7 cellular contexts compared by ENCODE assay signal in genomic region chr3:142225885-142226215, GRCh38. TPM values are rescaled to one million over a fixed set of nuclear protein-coding genes. Genes with fewer than 3 reads are reported as not detected.
DNase-seq lines count a peak whose midpoint lies in the region; ATAC-seq and TF ChIP-seq lines count a peak whose summit lies in the region.

No MANE protein-coding gene starts in this region.

- no peak for TF ChIP-seq EP300 in stomach (IDR thresholded peaks at IDR 0.05)

- no peak overlapping the region for H2BK12ac ChIP-seq in H9 (ENCODE audit: insufficient read length, low read depth, low read length)

- H4K8ac ChIP-seq in H9 (replicated peaks; ENCODE audit: insufficient read length, low read depth, low read length): no peak overlapping the region

- H3K4me1 ChIP-seq in H9 (ENCODE audit: insufficient read depth, low read length) (no peaks in the 10 kb centered on the region), stomach (peaks cover 0 to 39% (median 24%) of the 10 kb centered on the region in 4 donors)

- H3K79me2 ChIP-seq in H9 (ENCODE audit: insufficient read depth, low read length): no peaks in the 10 kb centered on the region

- DNase-seq in H9: no peak
- no peak for DNase-seq in WERI-Rb-1
- no peak for DNase-seq in stomach

- no peak overlapping the region for H4K91ac ChIP-seq in H9 (ENCODE audit: insufficient read length, low read depth, low read length)

- peaks cover 10 to 12% of the 10 kb centered on the region in 2 experiments for H3K4me1 Mint-ChIP-seq in H9

- H3K4ac ChIP-seq in H9 (ENCODE audit: low read depth, low read length): no peak overlapping the region

- no peaks in the 10 kb centered on the region for H3K9me3 ChIP-seq in H9 (ENCODE audit: control insufficient read depth, low read depth, low read length)
- peaks cover 7% of the 10 kb centered on the region for H3K9me3 ChIP-seq in WERI-Rb-1 (ENCODE audit: severe bottlenecking)
- no peaks in the 10 kb centered on the region for H3K9me3 ChIP-seq in stomach

- no peak overlapping the region for H3K9ac ChIP-seq in H9 (ENCODE audit: extremely low read depth, insufficient read length, low read length)

- H3K4me2 ChIP-seq in H9 (ENCODE audit: insufficient read depth, insufficient read length, low read length): peak overlapping the region; percentile 20

- H3K18ac ChIP-seq in H9 (ENCODE audit: insufficient read length, low read depth, low read length): no peak overlapping the region

- H2AK5ac ChIP-seq in H9 (ENCODE audit: insufficient read length, low read length): no peak overlapping the region

- ATAC-seq in GM19467 (IDR thresholded peaks at IDR 0.05; ENCODE audit: unreplicated experiment): no peak
- no peak for ATAC-seq in GM19452 (IDR thresholded peaks at IDR 0.05; ENCODE audit: unreplicated experiment)
- no peak for ATAC-seq in GM19463 (IDR thresholded peaks at IDR 0.05; ENCODE audit: unreplicated experiment)

- no peak for TF ChIP-seq POLR2A in stomach (IDR thresholded peaks at IDR 0.05)

- no peak overlapping the region for H2BK5ac ChIP-seq in H9 (ENCODE audit: insufficient read length, low read length)

- H2BK15ac ChIP-seq in H9 (ENCODE audit: low read depth, low read length): no peak overlapping the region

- no peak overlapping the region for H2BK120ac ChIP-seq in H9 (ENCODE audit: low read depth, low read length, poor library complexity, severe bottlenecking)

- H2AFZ ChIP-seq in H9 (ENCODE audit: low read length): no peak overlapping the region

- H3K23me2 ChIP-seq in H9 (ENCODE audit: insufficient read length, low read depth, low read length, poor library complexity, severe bottlenecking): peaks cover 6% of the 10 kb centered on the region

- H3K36me3 Mint-ChIP-seq in H9 (ENCODE audit: insufficient read depth in 1 of 3, low read depth in 3 of 3): no peaks in the 10 kb centered on the region

- H3K4me3 Mint-ChIP-seq in H9: peak overlapping the region; percentile 84 to 85

- H3K9me3 Mint-ChIP-seq in H9: no peaks in the 10 kb centered on the region

- H3K79me1 ChIP-seq in H9 (ENCODE audit: insufficient read depth, low read depth, low read length, poor library complexity, severe bottlenecking): no peaks in the 10 kb centered on the region

- H3K27ac ChIP-seq in H9 (ENCODE audit: insufficient read length, low read depth, low read length) (no peak overlapping the region), WERI-Rb-1 (peak overlapping the region; percentile 91), stomach (peak overlapping the region; percentile 91 to 96 (median 94))

- H2BK20ac ChIP-seq in H9 (ENCODE audit: low read depth, low read length, poor library complexity, severe bottlenecking): no peak overlapping the region

- no peaks in the 10 kb centered on the region for H3K27me3 ChIP-seq in H9 (ENCODE audit: insufficient read depth, low read length)
- no peaks in the 10 kb centered on the region for H3K27me3 ChIP-seq in WERI-Rb-1 (ENCODE audit: insufficient read depth, low read depth, severe bottlenecking)
- H3K27me3 ChIP-seq in stomach: no peaks in the 10 kb centered on the region

- no peak overlapping the region for H3K56ac ChIP-seq in H9 (ENCODE audit: insufficient read length, low read depth, low read length)

- no peak overlapping the region for H3T11ph ChIP-seq in H9 (ENCODE audit: low read length)

- H3K14ac ChIP-seq in H9 (ENCODE audit: insufficient read depth, low read length): no peak overlapping the region; the same call in 1 of the 2 replicates

- H3K4me3 ChIP-seq in WERI-Rb-1 (ENCODE audit: low read depth, low read length): peak overlapping the region; percentile 86; the same call in 1 of the 2 replicates
- peak overlapping the region; percentile 69 for H3K4me3 ChIP-seq in iPS-11a (ENCODE audit: low read depth, low read length)
- peak overlapping the region; percentile 57 to 95 (median 75) for H3K4me3 ChIP-seq in stomach

- TF ChIP-seq CTCF in H9 (conservative IDR thresholded peaks at IDR 0.05) (no peak), WERI-Rb-1 (IDR thresholded peaks at IDR 0.05; ENCODE audit: low read depth, low read length) (no peak), stomach (IDR thresholded peaks at IDR 0.05) (no peak)

- no peak overlapping the region for H4K5ac ChIP-seq in H9 (ENCODE audit: insufficient read length, low read depth, low read length)

- WGBS in H9 (ENCODE audit: extremely low coverage, insufficient read length, low lambda C conversion rate): no CpG with 5 or more reads among the region's 17 CpGs
- WGBS in stomach, 5 donors: 55 to 73% (median 63%) methylated on average over 17 of the region's 17 CpGs

- no peak overlapping the region for H3K23ac ChIP-seq in H9 (ENCODE audit: insufficient read length, low read depth, low read length)

- H4K20me1 ChIP-seq in H9 (ENCODE audit: control insufficient read depth, insufficient read depth, insufficient read length): no peaks in the 10 kb centered on the region

- peak overlapping the region in 2 of 3 experiments; percentile 74 to 89; a peak in 2 of 7 replicates for H3K27ac Mint-ChIP-seq in H9

- intact Hi-C loops in stomach (cut with DNase I; ENCODE audit: low total_unique reads): no loop called here

- no peaks in the 10 kb centered on the region for H3K27me3 Mint-ChIP-seq in H9 (ENCODE audit: low read depth)

- H3K36me3 ChIP-seq in WERI-Rb-1: no peaks in the 10 kb centered on the region; the same call in 1 of the 2 replicates
- H3K36me3 ChIP-seq in stomach: no peaks in the 10 kb centered on the region

RNA-seq across cellular contexts. Expression of gene GK5, which starts 0.5 kb away (rescaled TPM):
- total RNA-seq in H9 (2021) (10.7 and 13.2 TPM in 2 replicates), stomach (100 to 1,000 TPM in 2 of 5 donors, 10 to 100 TPM in 3; 17.1 to 194 (median 56.2) TPM)
- 1 to 10 TPM; 2.6 to 3.9 (median 2.7) TPM for polyA plus RNA-seq in stomach
